In the genomic region with DNA sequence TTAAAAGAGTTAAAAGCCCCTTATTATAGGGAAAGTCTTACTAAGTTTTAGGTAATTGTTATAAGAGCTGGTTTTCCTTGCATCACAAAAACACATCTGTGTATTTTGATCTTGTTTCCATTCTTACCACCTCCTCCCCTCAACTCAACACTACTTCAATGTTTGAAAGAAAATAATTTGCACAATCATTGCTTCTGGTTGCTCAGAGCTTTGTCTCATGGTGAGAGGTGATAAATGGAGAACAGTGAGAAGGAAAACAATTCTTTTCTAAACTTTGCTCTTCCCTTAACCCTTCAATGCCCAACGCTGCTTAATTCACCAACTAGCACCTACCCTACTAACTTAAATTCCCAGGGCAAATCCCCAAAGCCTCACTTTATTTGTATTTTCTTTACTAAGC, we compare ENCODE assay signal across 14 cellular contexts.
DNase-seq lines count a peak whose midpoint lies in the region; ATAC-seq and TF ChIP-seq lines count a peak whose summit lies in the region.
"Had no signal": no experiment of that assay in that cellular context is flagged by ENCODE, and none has a peak within 500 bp of the region (broad histone marks: within the 10 kb centered on the region; RNA-seq: fewer than 3 reads in every experiment).

No MANE protein-coding gene starts in this region.

- ATAC-seq in GM23338 (peak; percentile 75), WTC11 (peak; percentile 87)
- ATAC-seq: HepG2 had no signal

- no peaks in the 10 kb centered on the region for H4K20me1 ChIP-seq in GM23338 (replicated peaks; ENCODE audit: insufficient read depth)
- no peaks in the 10 kb centered on the region for H4K20me1 ChIP-seq in osteoblast (ENCODE audit: insufficient read depth, low read length)
- H4K20me1 ChIP-seq: BLaER1 treated with 17β-estradiol and CSF1 and Interleukin-3, amounts not matched to agents 10 nM and 100 nM had no signal

- H3F3A ChIP-seq in GM23338 (replicated peaks; ENCODE audit: low read depth) = no peaks in the 10 kb centered on the region

- H3K9me2 ChIP-seq in GM23338 (ENCODE audit: insufficient read depth) = peaks cover 9% of the 10 kb centered on the region; the same call in 1 of the 2 replicates

- peaks cover 4% of the 10 kb centered on the region; the same call in 1 of the 3 replicates for H3K36me3 Mint-ChIP-seq in GM23338 (ENCODE audit: low read depth)
- H3K36me3 Mint-ChIP-seq in WTC11 = peaks cover 5% of the 10 kb centered on the region; the same call in 1 of the 2 replicates
- H3K36me3 Mint-ChIP-seq: CD4-positive, CD25-positive, alpha-beta regulatory T cell had no signal

- H3K9me3 Mint-ChIP-seq in GM23338 = peaks cover 4% of the 10 kb centered on the region; the same call in 1 of the 3 replicates
- H3K9me3 Mint-ChIP-seq in WTC11 = peaks cover 5% of the 10 kb centered on the region; the same call in 1 of the 2 replicates

- H3K36me3 ChIP-seq in GM23338 (ENCODE audit: insufficient read depth) (no peaks in the 10 kb centered on the region), iPS-20b (ENCODE audit: insufficient read depth, low read depth, low read length) (no peaks in the 10 kb centered on the region), osteoblast (ENCODE audit: insufficient read depth, low read length) (no peaks in the 10 kb centered on the region), MG63 (no peaks in the 10 kb centered on the region)
- H3K36me3 ChIP-seq: BLaER1 treated with 17β-estradiol and CSF1 and Interleukin-3, amounts not matched to agents 10 nM and 100 nM had no signal

- CTCF ChIA-PET in WTC11 (lab: Charles Lee) = no interaction called here

- TF ChIP-seq CTCF in GM23338 (conservative IDR thresholded peaks at IDR 0.05; ENCODE audit: low read depth in 2 of 2) = no peak
- no peak for TF ChIP-seq CTCF in WTC11 (IDR thresholded peaks at IDR 0.05)
- TF ChIP-seq CTCF in osteoblast (IDR thresholded peaks at IDR 0.05; ENCODE audit: extremely low read depth, low read depth, low read length) = no peak

- H3K27me3 ChIP-seq in GM23338 (ENCODE audit: insufficient read depth) (no peaks in the 10 kb centered on the region), iPS-20b (ENCODE audit: insufficient read depth, low read length) (peaks cover 31% of the 10 kb centered on the region), osteoblast (ENCODE audit: insufficient read depth, low read length) (no peaks in the 10 kb centered on the region), MG63 (no peaks in the 10 kb centered on the region)
- H3K27me3 ChIP-seq: BLaER1 treated with 17β-estradiol and CSF1 and Interleukin-3, amounts not matched to agents 10 nM and 100 nM had no signal

- H3K4me3 ChIP-seq in GM23338 = peak overlapping the region; percentile 5; the same call in 1 of the 2 replicates
- H3K4me3 ChIP-seq in iPS-20b (ENCODE audit: low read length) = peak overlapping the region; percentile 6; the same call in 1 of the 2 replicates
- no peak overlapping the region for H3K4me3 ChIP-seq in osteoblast (ENCODE audit: insufficient read depth, low read length)
- H3K4me3 ChIP-seq in MG63 = no peak overlapping the region
- H3K4me3 ChIP-seq: BLaER1 treated with 17β-estradiol and CSF1 and Interleukin-3, amounts not matched to agents 10 nM and 100 nM had no signal

- no peak overlapping the region for H2AFZ ChIP-seq in GM23338
- no peak overlapping the region for H2AFZ ChIP-seq in osteoblast (ENCODE audit: low read length)

- H3K27ac ChIP-seq in GM23338 (ENCODE audit: low read depth) (0 out of 2 replicates have a peak overlapping the region, but pooled peaks have one; percentile 11), iPS-20b (ENCODE audit: low read length) (no peak overlapping the region), osteoblast (ENCODE audit: low read depth, low read length) (no peak overlapping the region)
- H3K27ac ChIP-seq: BLaER1 treated with 17β-estradiol and CSF1 and Interleukin-3, amounts not matched to agents 10 nM and 100 nM had no signal

- H3K27me3 Mint-ChIP-seq in GM23338 (ENCODE audit: insufficient read depth, low read depth, poor library complexity) (no peaks in the 10 kb centered on the region), WTC11 (ENCODE audit: low read depth) (peaks cover 91% of the 10 kb centered on the region)
- H3K27me3 Mint-ChIP-seq: CD4-positive, CD25-positive, alpha-beta regulatory T cell had no signal

- H3K4me3 Mint-ChIP-seq in GM23338 = no peak overlapping the region
- no peak overlapping the region for H3K4me3 Mint-ChIP-seq in WTC11
- H3K4me3 Mint-ChIP-seq: CD4-positive, CD25-positive, alpha-beta regulatory T cell had no signal

- POLR2A ChIA-PET in WTC11 (lab: Charles Lee) = no interaction called here

- H3K27ac Mint-ChIP-seq in GM23338 (no peak overlapping the region), WTC11 (no peak overlapping the region; the same call in 1 of the 2 replicates)
- H3K27ac Mint-ChIP-seq: CD4-positive, CD25-positive, alpha-beta regulatory T cell had no signal

- no peaks in the 10 kb centered on the region for H3K79me2 ChIP-seq in GM23338 (replicated peaks; ENCODE audit: insufficient read depth)
- H3K79me2 ChIP-seq in osteoblast (ENCODE audit: insufficient read depth, low read length) = no peaks in the 10 kb centered on the region

- H3K4me1 ChIP-seq in GM23338 (ENCODE audit: insufficient read depth) = peaks cover 21% of the 10 kb centered on the region
- peaks cover 8% of the 10 kb centered on the region for H3K4me1 ChIP-seq in iPS-20b (ENCODE audit: insufficient read depth, low read length)
- H3K4me1 ChIP-seq in osteoblast (ENCODE audit: insufficient read depth, low read length) = no peaks in the 10 kb centered on the region

- H3K4me2 ChIP-seq in GM23338 (peak overlapping the region; percentile 37; the same call in 1 of the 2 replicates), osteoblast (ENCODE audit: insufficient read depth, low read length) (no peak overlapping the region)

- H3K9me3 ChIP-seq in iPS-20b (ENCODE audit: insufficient read depth, low read depth, low read length) = no peaks in the 10 kb centered on the region
- peaks cover 2% of the 10 kb centered on the region for H3K9me3 ChIP-seq in osteoblast (ENCODE audit: low read depth, low read length)
- H3K9me3 ChIP-seq in MG63 = no peaks in the 10 kb centered on the region

- DNase-seq in GM23338 (ENCODE audit: low spot score) (peak; percentile 27), WTC11 (ENCODE audit: low spot score) (no peak), osteoblast (ENCODE audit: insufficient read length, low spot score, missing footprints) (peak; percentile 8), NCI-H226 (no peak), putamen (ENCODE audit: low spot score) (no peak), MG63 (no peak)
- DNase-seq: 8988T; ACHN; Calu3; CD4-positive, CD25-positive, alpha-beta regulatory T cell; DMS79 had no signal

- no peak overlapping the region for H3K9ac ChIP-seq in iPS-20b (ENCODE audit: low read depth, low read length)
- H3K9ac ChIP-seq: BLaER1 treated with 17β-estradiol and CSF1 and Interleukin-3, amounts not matched to agents 10 nM and 100 nM had no signal

- H3K4me1 Mint-ChIP-seq in GM23338 = peaks cover 23% of the 10 kb centered on the region
- peaks cover 35% of the 10 kb centered on the region for H3K4me1 Mint-ChIP-seq in WTC11
- H3K4me1 Mint-ChIP-seq: CD4-positive, CD25-positive, alpha-beta regulatory T cell had no signal

TF ChIP-seq in GM23338, 12 proteins besides CTCF, POLR2A, EP300 and RAD21 (continues in another document):
- no peak for TF ChIP-seq POLR2AphosphoS5 (IDR thresholded peaks at IDR 0.05; ENCODE audit: low read depth)
- peak; percentile 73; the same call in 1 of the 2 replicates for TF ChIP-seq NANOG (IDR thresholded peaks at IDR 0.05; ENCODE audit: borderline replicate concordance)

TF ChIP-seq in WTC11, 78 proteins besides CTCF, POLR2A, EP300 and RAD21:
- no peak for TF ChIP-seq JUN (CRISPR knock-in tag; IDR thresholded peaks at IDR 0.05)
- TF ChIP-seq, protein P1, sequence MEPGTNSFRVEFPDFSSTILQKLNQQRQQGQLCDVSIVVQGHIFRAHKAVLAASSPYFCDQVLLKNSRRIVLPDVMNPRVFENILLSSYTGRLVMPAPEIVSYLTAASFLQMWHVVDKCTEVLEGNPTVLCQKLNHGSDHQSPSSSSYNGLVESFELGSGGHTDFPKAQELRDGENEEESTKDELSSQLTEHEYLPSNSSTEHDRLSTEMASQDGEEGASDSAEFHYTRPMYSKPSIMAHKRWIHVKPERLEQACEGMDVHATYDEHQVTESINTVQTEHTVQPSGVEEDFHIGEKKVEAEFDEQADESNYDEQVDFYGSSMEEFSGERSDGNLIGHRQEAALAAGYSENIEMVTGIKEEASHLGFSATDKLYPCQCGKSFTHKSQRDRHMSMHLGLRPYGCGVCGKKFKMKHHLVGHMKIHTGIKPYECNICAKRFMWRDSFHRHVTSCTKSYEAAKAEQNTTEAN (CRISPR knock-in tag; IDR thresholded peaks at IDR 0.05) = no peak
- no peak for TF ChIP-seq ERG (CRISPR knock-in tag; IDR thresholded peaks at IDR 0.05)
- TF ChIP-seq FOXK1 (CRISPR knock-in tag; IDR thresholded peaks at IDR 0.05) = peak; percentile 55; the same call in 1 of the 2 replicates
- TF ChIP-seq, protein P2, sequence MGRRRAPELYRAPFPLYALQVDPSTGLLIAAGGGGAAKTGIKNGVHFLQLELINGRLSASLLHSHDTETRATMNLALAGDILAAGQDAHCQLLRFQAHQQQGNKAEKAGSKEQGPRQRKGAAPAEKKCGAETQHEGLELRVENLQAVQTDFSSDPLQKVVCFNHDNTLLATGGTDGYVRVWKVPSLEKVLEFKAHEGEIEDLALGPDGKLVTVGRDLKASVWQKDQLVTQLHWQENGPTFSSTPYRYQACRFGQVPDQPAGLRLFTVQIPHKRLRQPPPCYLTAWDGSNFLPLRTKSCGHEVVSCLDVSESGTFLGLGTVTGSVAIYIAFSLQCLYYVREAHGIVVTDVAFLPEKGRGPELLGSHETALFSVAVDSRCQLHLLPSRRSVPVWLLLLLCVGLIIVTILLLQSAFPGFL (CRISPR knock-in tag; IDR thresholded peaks at IDR 0.05; ENCODE audit: borderline replicate concordance) = no peak
- no peak for TF ChIP-seq TEAD4 (CRISPR knock-in tag; IDR thresholded peaks at IDR 0.05)
- TF ChIP-seq ZNF396 (CRISPR knock-in tag; IDR thresholded peaks at IDR 0.05; ENCODE audit: borderline replicate concordance) = no peak
- no peak for TF ChIP-seq ELF4 (CRISPR knock-in tag; IDR thresholded peaks at IDR 0.05; ENCODE audit: low read depth)

Comparison
In these comparisons a context has a peak if more than half of its experiments do, and no peak if none do; other contexts are left out.
1. DNase-seq: peak in GM23338 (single experiment) and osteoblast (single experiment); none in WTC11 (single experiment), NCI-H226 (single experiment), putamen (single experiment) and MG63 (single experiment).
2. H3K4me3 ChIP-seq: peak in GM23338 (single experiment) and iPS-20b (single experiment); none in osteoblast (single experiment) and MG63 (single experiment).